ENCODE assay signal across 1 cellular context in the genomic region with DNA sequence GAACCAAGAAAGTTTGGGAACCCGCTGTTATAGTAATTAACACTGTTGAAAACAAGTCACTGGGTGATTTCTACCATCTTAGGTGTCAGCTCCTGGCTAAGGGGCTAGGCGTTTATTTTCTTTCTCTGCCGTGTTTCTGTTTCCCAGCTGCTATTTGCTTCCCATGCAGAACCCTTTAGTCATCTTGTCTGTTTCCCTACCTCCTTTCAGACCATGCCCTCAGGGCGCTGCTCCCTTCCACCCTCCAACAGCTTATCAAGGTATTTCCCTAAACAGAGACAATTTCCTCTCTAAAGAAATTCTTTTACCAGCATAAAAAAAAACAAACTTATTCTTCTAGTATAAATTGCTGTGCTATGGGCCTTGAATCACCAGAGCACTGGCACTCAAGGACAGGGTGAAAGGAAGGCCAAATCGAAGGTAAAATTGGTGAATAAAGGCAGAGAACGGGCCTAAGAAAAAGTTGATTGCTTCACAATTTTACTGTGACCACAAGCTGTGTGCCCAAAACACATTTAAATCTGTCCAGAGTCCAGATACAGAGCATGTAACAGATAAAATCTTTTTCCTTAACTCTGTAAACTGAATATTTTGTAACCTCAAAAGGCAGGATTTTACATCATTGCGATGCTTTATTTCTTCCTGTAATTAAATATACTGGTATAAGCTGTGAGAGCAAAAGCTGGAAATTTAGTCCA.
TF ChIP-seq lines count a peak whose summit lies in the region.

No MANE protein-coding gene starts in this region.

TF ChIP-seq in HepG2, 621 proteins besides CTCF, POLR2A, EP300 and RAD21 (continued from another document):
- TF ChIP-seq, protein P1, sequence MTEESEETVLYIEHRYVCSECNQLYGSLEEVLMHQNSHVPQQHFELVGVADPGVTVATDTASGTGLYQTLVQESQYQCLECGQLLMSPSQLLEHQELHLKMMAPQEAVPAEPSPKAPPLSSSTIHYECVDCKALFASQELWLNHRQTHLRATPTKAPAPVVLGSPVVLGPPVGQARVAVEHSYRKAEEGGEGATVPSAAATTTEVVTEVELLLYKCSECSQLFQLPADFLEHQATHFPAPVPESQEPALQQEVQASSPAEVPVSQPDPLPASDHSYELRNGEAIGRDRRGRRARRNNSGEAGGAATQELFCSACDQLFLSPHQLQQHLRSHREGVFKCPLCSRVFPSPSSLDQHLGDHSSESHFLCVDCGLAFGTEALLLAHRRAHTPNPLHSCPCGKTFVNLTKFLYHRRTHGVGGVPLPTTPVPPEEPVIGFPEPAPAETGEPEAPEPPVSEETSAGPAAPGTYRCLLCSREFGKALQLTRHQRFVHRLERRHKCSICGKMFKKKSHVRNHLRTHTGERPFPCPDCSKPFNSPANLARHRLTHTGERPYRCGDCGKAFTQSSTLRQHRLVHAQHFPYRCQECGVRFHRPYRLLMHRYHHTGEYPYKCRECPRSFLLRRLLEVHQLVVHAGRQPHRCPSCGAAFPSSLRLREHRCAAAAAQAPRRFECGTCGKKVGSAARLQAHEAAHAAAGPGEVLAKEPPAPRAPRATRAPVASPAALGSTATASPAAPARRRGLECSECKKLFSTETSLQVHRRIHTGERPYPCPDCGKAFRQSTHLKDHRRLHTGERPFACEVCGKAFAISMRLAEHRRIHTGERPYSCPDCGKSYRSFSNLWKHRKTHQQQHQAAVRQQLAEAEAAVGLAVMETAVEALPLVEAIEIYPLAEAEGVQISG (CRISPR knock-in tag; IDR thresholded peaks at IDR 0.05), result no peak; the same call in 1 of the 2 replicates
- TF ChIP-seq PPARG (CRISPR knock-in tag; conservative IDR thresholded peaks at IDR 0.05) (no peak), SMAD1 (CRISPR knock-in tag; IDR thresholded peaks at IDR 0.05; ENCODE audit: borderline replicate concordance, low read depth) (no peak), SPEN (CRISPR knock-in tag; IDR thresholded peaks at IDR 0.05; ENCODE audit: low read depth) (no peak), DR1 (CRISPR knock-in tag; IDR thresholded peaks at IDR 0.05) (no peak), CEBPB (IDR thresholded peaks at IDR 0.05; ENCODE audit: borderline replicate concordance, low read depth, low read length) (0 out of 2 replicates have a peak, but pooled peaks have one; percentile 13), THAP11 (CRISPR knock-in tag; IDR thresholded peaks at IDR 0.05) (no peak), ZNF331 (CRISPR knock-in tag; IDR thresholded peaks at IDR 0.05) (0 out of 2 replicates have a peak, but pooled peaks have one; percentile 12), ZFP82 (CRISPR knock-in tag; IDR thresholded peaks at IDR 0.05; ENCODE audit: borderline replicate concordance) (0 out of 2 replicates have a peak, but pooled peaks have one; percentile 40), ZNF33B (CRISPR knock-in tag; IDR thresholded peaks at IDR 0.05) (no peak), ZNF672 (CRISPR knock-in tag; IDR thresholded peaks at IDR 0.05) (no peak), KLF12 (CRISPR knock-in tag; IDR thresholded peaks at IDR 0.05; ENCODE audit: borderline replicate concordance) (no peak), ZFY (CRISPR knock-in tag; IDR thresholded peaks at IDR 0.05) (peak; percentile 44; the same call in 1 of the 2 replicates), DMAP1 (CRISPR knock-in tag; IDR thresholded peaks at IDR 0.05) (peak; percentile 4; the same call in 1 of the 2 replicates), SOX13 (IDR thresholded peaks at IDR 0.05) (no peak), SOX13 (CRISPR knock-in tag; conservative IDR thresholded peaks at IDR 0.05 in 1 of 2, IDR thresholded peaks at IDR 0.05 in 1 of 2) (peak in 1 of 2 experiments; percentile 13; a peak in 1 of 4 replicates), SP4 (CRISPR knock-in tag; IDR thresholded peaks at IDR 0.05) (no peak), ARNT2 (CRISPR knock-in tag; IDR thresholded peaks at IDR 0.05; ENCODE audit: low read depth) (no peak), CEBPG (CRISPR knock-in tag; IDR thresholded peaks at IDR 0.05) (peak; percentile 57; the same call in 1 of the 2 replicates), RBM22 (optimal IDR thresholded peaks at IDR 0.05; ENCODE audit: low read length) (no peak), RBFOX2 (IDR thresholded peaks at IDR 0.05; ENCODE audit: low read depth, low read length) (0 out of 2 replicates have a peak, but pooled peaks have one; percentile 33), ZFX (CRISPR knock-in tag; IDR thresholded peaks at IDR 0.05; ENCODE audit: low read depth) (peak; percentile 48), POLR2G (IDR thresholded peaks at IDR 0.05; ENCODE audit: low read depth, low read length) (peak; percentile 60), ZNF781 (CRISPR knock-in tag; IDR thresholded peaks at IDR 0.05; ENCODE audit: borderline replicate concordance, not compliant biosample characterization) (no peak), SOX5 (CRISPR knock-in tag; IDR thresholded peaks at IDR 0.05; ENCODE audit: borderline replicate concordance) (0 out of 2 replicates have a peak, but pooled peaks have one; percentile 9), ELF1 (CRISPR knock-in tag; IDR thresholded peaks at IDR 0.05) (no peak), HNF4A (CRISPR knock-in tag; IDR thresholded peaks at IDR 0.05) (peak; percentile 50), REL (CRISPR knock-in tag; conservative IDR thresholded peaks at IDR 0.05) (no peak), HOXA3 (CRISPR knock-in tag; IDR thresholded peaks at IDR 0.05) (0 out of 2 replicates have a peak, but pooled peaks have one; percentile 3), ZNF430 (CRISPR knock-in tag; IDR thresholded peaks at IDR 0.05) (no peak), GATAD2A (CRISPR knock-in tag; IDR thresholded peaks at IDR 0.05) (0 out of 2 replicates have a peak, but pooled peaks have one; percentile 12), ZSCAN25 (CRISPR knock-in tag; IDR thresholded peaks at IDR 0.05) (no peak)
- TF ChIP-seq, protein P2, sequence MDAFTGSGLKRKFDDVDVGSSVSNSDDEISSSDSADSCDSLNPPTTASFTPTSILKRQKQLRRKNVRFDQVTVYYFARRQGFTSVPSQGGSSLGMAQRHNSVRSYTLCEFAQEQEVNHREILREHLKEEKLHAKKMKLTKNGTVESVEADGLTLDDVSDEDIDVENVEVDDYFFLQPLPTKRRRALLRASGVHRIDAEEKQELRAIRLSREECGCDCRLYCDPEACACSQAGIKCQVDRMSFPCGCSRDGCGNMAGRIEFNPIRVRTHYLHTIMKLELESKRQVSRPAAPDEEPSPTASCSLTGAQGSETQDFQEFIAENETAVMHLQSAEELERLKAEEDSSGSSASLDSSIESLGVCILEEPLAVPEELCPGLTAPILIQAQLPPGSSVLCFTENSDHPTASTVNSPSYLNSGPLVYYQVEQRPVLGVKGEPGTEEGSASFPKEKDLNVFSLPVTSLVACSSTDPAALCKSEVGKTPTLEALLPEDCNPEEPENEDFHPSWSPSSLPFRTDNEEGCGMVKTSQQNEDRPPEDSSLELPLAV (CRISPR knock-in tag; conservative IDR thresholded peaks at IDR 0.05; ENCODE audit: low read depth), result no peak
- TF ChIP-seq, protein P3, sequence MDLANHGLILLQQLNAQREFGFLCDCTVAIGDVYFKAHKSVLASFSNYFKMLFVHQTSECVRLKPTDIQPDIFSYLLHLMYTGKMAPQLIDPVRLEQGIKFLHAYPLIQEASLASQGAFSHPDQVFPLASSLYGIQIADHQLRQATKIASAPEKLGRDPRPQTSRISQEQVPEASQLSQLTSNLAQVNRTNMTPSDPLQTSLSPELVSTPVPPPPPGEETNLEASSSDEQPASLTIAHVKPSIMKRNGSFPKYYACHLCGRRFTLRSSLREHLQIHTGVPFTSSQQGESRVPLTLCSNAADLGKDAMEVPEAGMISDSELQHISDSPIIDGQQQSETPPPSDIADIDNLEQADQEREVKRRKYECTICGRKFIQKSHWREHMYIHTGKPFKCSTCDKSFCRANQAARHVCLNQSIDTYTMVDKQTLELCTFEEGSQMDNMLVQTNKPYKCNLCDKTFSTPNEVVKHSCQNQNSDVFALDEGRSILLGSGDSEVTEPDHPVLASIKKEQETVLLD (CRISPR knock-in tag; IDR thresholded peaks at IDR 0.05; ENCODE audit: low read depth), result no peak
- TF ChIP-seq, protein P4, sequence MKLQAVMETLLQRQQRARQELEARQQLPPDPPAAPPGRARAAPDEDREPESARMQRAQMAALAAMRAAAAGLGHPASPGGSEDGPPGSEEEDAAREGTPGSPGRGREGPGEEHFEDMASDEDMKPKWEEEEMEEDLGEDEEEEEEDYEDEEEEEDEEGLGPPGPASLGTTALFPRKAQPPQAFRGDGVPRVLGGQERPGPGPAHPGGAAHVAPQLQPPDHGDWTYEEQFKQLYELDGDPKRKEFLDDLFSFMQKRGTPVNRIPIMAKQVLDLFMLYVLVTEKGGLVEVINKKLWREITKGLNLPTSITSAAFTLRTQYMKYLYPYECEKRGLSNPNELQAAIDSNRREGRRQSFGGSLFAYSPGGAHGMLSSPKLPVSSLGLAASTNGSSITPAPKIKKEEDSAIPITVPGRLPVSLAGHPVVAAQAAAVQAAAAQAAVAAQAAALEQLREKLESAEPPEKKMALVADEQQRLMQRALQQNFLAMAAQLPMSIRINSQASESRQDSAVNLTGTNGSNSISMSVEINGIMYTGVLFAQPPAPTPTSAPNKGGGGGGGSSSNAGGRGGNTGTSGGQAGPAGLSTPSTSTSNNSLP (IDR thresholded peaks at IDR 0.05; ENCODE audit: low read depth, low read length), result no peak
- TF ChIP-seq, protein P5, sequence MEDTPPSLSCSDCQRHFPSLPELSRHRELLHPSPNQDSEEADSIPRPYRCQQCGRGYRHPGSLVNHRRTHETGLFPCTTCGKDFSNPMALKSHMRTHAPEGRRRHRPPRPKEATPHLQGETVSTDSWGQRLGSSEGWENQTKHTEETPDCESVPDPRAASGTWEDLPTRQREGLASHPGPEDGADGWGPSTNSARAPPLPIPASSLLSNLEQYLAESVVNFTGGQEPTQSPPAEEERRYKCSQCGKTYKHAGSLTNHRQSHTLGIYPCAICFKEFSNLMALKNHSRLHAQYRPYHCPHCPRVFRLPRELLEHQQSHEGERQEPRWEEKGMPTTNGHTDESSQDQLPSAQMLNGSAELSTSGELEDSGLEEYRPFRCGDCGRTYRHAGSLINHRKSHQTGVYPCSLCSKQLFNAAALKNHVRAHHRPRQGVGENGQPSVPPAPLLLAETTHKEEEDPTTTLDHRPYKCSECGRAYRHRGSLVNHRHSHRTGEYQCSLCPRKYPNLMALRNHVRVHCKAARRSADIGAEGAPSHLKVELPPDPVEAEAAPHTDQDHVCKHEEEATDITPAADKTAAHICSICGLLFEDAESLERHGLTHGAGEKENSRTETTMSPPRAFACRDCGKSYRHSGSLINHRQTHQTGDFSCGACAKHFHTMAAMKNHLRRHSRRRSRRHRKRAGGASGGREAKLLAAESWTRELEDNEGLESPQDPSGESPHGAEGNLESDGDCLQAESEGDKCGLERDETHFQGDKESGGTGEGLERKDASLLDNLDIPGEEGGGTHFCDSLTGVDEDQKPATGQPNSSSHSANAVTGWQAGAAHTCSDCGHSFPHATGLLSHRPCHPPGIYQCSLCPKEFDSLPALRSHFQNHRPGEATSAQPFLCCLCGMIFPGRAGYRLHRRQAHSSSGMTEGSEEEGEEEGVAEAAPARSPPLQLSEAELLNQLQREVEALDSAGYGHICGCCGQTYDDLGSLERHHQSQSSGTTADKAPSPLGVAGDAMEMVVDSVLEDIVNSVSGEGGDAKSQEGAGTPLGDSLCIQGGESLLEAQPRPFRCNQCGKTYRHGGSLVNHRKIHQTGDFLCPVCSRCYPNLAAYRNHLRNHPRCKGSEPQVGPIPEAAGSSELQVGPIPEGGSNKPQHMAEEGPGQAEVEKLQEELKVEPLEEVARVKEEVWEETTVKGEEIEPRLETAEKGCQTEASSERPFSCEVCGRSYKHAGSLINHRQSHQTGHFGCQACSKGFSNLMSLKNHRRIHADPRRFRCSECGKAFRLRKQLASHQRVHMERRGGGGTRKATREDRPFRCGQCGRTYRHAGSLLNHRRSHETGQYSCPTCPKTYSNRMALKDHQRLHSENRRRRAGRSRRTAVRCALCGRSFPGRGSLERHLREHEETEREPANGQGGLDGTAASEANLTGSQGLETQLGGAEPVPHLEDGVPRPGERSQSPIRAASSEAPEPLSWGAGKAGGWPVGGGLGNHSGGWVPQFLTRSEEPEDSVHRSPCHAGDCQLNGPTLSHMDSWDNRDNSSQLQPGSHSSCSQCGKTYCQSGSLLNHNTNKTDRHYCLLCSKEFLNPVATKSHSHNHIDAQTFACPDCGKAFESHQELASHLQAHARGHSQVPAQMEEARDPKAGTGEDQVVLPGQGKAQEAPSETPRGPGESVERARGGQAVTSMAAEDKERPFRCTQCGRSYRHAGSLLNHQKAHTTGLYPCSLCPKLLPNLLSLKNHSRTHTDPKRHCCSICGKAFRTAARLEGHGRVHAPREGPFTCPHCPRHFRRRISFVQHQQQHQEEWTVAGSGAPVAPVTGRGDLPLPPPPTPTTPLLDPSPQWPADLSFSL (CRISPR knock-in tag; IDR thresholded peaks at IDR 0.05), result no peak
- TF ChIP-seq, protein P6, sequence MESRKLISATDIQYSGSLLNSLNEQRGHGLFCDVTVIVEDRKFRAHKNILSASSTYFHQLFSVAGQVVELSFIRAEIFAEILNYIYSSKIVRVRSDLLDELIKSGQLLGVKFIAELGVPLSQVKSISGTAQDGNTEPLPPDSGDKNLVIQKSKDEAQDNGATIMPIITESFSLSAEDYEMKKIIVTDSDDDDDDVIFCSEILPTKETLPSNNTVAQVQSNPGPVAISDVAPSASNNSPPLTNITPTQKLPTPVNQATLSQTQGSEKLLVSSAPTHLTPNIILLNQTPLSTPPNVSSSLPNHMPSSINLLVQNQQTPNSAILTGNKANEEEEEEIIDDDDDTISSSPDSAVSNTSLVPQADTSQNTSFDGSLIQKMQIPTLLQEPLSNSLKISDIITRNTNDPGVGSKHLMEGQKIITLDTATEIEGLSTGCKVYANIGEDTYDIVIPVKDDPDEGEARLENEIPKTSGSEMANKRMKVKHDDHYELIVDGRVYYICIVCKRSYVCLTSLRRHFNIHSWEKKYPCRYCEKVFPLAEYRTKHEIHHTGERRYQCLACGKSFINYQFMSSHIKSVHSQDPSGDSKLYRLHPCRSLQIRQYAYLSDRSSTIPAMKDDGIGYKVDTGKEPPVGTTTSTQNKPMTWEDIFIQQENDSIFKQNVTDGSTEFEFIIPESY (CRISPR knock-in tag; IDR thresholded peaks at IDR 0.05), result no peak
- TF ChIP-seq, protein P7, sequence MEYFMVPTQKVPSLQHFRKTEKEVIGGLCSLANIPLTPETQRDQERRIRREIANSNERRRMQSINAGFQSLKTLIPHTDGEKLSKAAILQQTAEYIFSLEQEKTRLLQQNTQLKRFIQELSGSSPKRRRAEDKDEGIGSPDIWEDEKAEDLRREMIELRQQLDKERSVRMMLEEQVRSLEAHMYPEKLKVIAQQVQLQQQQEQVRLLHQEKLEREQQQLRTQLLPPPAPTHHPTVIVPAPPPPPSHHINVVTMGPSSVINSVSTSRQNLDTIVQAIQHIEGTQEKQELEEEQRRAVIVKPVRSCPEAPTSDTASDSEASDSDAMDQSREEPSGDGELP (IDR thresholded peaks at IDR 0.05; ENCODE audit: borderline replicate concordance, low read depth), result peak; percentile 25; the same call in 1 of the 2 replicates
- TF ChIP-seq, protein P8, sequence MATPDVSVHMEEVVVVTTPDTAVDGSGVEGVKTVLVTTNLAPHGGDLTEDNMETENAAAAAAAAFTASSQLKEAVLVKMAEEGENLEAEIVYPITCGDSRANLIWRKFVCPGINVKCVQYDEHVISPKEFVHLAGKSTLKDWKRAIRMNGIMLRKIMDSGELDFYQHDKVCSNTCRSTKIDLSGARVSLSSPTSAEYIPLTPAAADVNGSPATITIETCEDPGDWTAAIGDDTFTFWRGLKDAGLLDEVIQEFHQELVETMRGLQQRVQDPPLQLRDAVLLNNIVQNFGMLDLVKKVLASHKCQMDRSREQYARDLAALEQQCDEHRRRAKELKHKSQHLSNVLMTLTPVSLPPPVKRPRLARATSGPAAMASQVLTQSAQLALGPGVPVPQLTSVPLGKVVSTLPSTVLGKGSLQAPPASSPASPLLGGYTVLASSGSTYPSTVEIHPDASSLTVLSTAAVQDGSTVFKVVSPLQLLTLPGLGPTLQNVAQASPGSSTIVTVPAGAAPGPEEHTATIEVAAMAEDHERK (CRISPR knock-in tag; IDR thresholded peaks at IDR 0.05; ENCODE audit: low read depth), result no peak
